15 cellular contexts compared by ENCODE assay signal in the genomic region with DNA sequence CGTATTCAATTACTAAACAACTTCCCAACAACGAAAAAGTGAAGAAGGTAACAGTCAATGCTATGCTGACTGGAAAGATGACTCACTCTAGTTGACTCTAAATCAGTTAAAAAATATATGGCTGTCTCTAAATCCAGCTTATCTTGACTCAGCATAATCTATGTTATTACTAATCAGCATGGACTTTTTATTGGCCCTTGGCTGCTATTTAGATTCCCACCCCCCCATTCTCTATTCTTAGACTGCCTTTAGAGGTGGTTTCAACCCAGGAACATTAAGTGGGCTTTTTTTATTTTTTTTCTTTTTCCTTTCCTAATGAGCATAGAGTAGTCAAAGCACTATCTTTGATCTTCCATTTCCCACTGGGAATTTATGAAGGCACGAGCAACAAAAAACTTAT. TPM values are rescaled to one million over a fixed set of nuclear protein-coding genes. Genes with fewer than 3 reads are reported as not detected.
A peak's percentile ranks its signal among the peaks of the same experiment; 100 is the strongest.
DNase-seq lines count a peak whose midpoint lies in the region; ATAC-seq, FAIRE-seq and TF ChIP-seq lines count a peak whose summit lies in the region.
"Had no signal": no experiment of that assay in that cellular context is flagged by ENCODE, and none has a peak within 500 bp of the region (broad histone marks: within the 10 kb centered on the region; RNA-seq: fewer than 3 reads in every experiment).

No MANE protein-coding gene starts in this region.

- no peaks in the 10 kb centered on the region for H3K9me3 Mint-ChIP-seq in H9
- H3K9me3 Mint-ChIP-seq: GM23338 had no signal

- no peak overlapping the region for H4K8ac ChIP-seq in H9 (replicated peaks; ENCODE audit: insufficient read length, low read depth, low read length)

- no peak overlapping the region for H3K14ac ChIP-seq in H9 (ENCODE audit: insufficient read depth, low read length)

- H3K27me3 ChIP-seq in small intestine (ENCODE audit: control insufficient read depth in 2 of 2, insufficient read depth in 2 of 2, low read length in 2 of 2), result peaks cover 0 to 14% of the 10 kb centered on the region in 2 donors
- peaks cover 2% of the 10 kb centered on the region; the same call in 1 of the 2 replicates for H3K27me3 ChIP-seq in H9 (ENCODE audit: insufficient read depth, low read length)
- peaks cover 0 to 36% (median 20%) of the 10 kb centered on the region in 3 donors for H3K27me3 ChIP-seq in stomach
- H3K27me3 ChIP-seq: ovary had no signal

- peaks cover 7% of the 10 kb centered on the region for H3K23me2 ChIP-seq in H9 (ENCODE audit: insufficient read length, low read depth, low read length, poor library complexity, severe bottlenecking)

- H3K27me3 Mint-ChIP-seq in H9 (ENCODE audit: low read depth), result peaks cover 23% of the 10 kb centered on the region

- H2AK5ac ChIP-seq in H9 (ENCODE audit: insufficient read length, low read length), result no peak overlapping the region

- peak; percentile 56 for ATAC-seq in esophagus mucosa
- ATAC-seq: activated CD8-positive, alpha-beta T cell treated with anti-CD3 and anti-CD28 coated beads, Interleukin-2, amount 10 ng/mL, durations not matched to agents 7 days and 5 days; GM23338 had no signal

- TF ChIP-seq CTCF in H9 (conservative IDR thresholded peaks at IDR 0.05), result no peak
- no peak for TF ChIP-seq CTCF in stomach (IDR thresholded peaks at IDR 0.05)

- intact Hi-C loops in stomach (cut with DNase I; ENCODE audit: low total_unique reads), result no loop called here

- H3K23ac ChIP-seq in H9 (ENCODE audit: insufficient read length, low read depth, low read length), result no peak overlapping the region

- no peak overlapping the region for H2BK15ac ChIP-seq in H9 (ENCODE audit: low read depth, low read length)

- H3K18ac ChIP-seq in H9 (ENCODE audit: insufficient read length, low read depth, low read length), result no peak overlapping the region

- no peaks in the 10 kb centered on the region for H3K79me1 ChIP-seq in H9 (ENCODE audit: insufficient read depth, low read depth, low read length, poor library complexity, severe bottlenecking)

- H3K36me3 ChIP-seq in small intestine (ENCODE audit: control insufficient read depth in 2 of 2, insufficient read depth in 2 of 2, low read length in 2 of 2) (no peaks in the 10 kb centered on the region), stomach (no peaks in the 10 kb centered on the region)
- H3K36me3 ChIP-seq: ovary had no signal

- H3K27ac Mint-ChIP-seq in H9, result no peak overlapping the region
- H3K27ac Mint-ChIP-seq: activated CD8-positive, alpha-beta T cell treated with anti-CD3 and anti-CD28 coated beads, Interleukin-2, amount 10 ng/mL, durations not matched to agents 7 days and 5 days; GM23338 had no signal

- no peak overlapping the region for H3K56ac ChIP-seq in H9 (ENCODE audit: insufficient read length, low read depth, low read length)

- TF ChIP-seq EP300 in stomach (IDR thresholded peaks at IDR 0.05), result no peak

- H3K9me3 ChIP-seq in small intestine (ENCODE audit: control insufficient read depth, low read depth) (no peaks in the 10 kb centered on the region), H9 (ENCODE audit: control insufficient read depth, low read depth, low read length) (no peaks in the 10 kb centered on the region), stomach (no peaks in the 10 kb centered on the region)
- H3K9me3 ChIP-seq: ovary had no signal

- no peak overlapping the region for H2BK20ac ChIP-seq in H9 (ENCODE audit: low read depth, low read length, poor library complexity, severe bottlenecking)

- H2BK12ac ChIP-seq in H9 (ENCODE audit: insufficient read length, low read depth, low read length), result no peak overlapping the region

- H3K9ac ChIP-seq in H9 (ENCODE audit: extremely low read depth, insufficient read length, low read length), result no peak overlapping the region

- TF ChIP-seq POLR2A in stomach (IDR thresholded peaks at IDR 0.05), result no peak

- H4K91ac ChIP-seq in H9 (ENCODE audit: insufficient read length, low read depth, low read length), result no peak overlapping the region

- no peak for FAIRE-seq in small intestine (lab: Jason Lieb, UNC)
- FAIRE-seq: endometrium had no signal

- H3K4me1 Mint-ChIP-seq in H9, result peaks cover 5 to 14% of the 10 kb centered on the region in 2 experiments

- no peak overlapping the region for H4K5ac ChIP-seq in H9 (ENCODE audit: insufficient read length, low read depth, low read length)

- H3K79me2 ChIP-seq in H9 (ENCODE audit: insufficient read depth, low read length), result no peaks in the 10 kb centered on the region; the same call in 1 of the 2 replicates

- no peak overlapping the region for H3K4me2 ChIP-seq in H9 (ENCODE audit: insufficient read depth, insufficient read length, low read length)

- H3K4me1 ChIP-seq in small intestine (ENCODE audit: control insufficient read depth in 2 of 2, insufficient read depth in 1 of 2, low read depth in 1 of 2, low read length in 1 of 2) (no peaks in the 10 kb centered on the region), H9 (ENCODE audit: insufficient read depth, low read length) (no peaks in the 10 kb centered on the region), stomach (peaks cover 12 to 18% (median 16%) of the 10 kb centered on the region in 4 donors)

- no peak overlapping the region for H2BK120ac ChIP-seq in H9 (ENCODE audit: low read depth, low read length, poor library complexity, severe bottlenecking)

- no peak overlapping the region for H2AFZ ChIP-seq in H9 (ENCODE audit: low read length)
- H2AFZ ChIP-seq: GM23338 had no signal

- H3K4me3 Mint-ChIP-seq in H9, result peak overlapping the region in 1 of 2 experiments; percentile 38; a peak in 2 of 5 replicates
- H3K4me3 Mint-ChIP-seq: activated CD8-positive, alpha-beta T cell treated with anti-CD3 and anti-CD28 coated beads, Interleukin-2, amount 10 ng/mL, durations not matched to agents 7 days and 5 days had no signal

- H3K27ac ChIP-seq in small intestine (ENCODE audit: low read depth in 1 of 2, low read length in 1 of 2) (no peak overlapping the region), H9 (ENCODE audit: insufficient read length, low read depth, low read length) (no peak overlapping the region), stomach (no peak overlapping the region)
- H3K27ac ChIP-seq: 22Rv1, ovary had no signal

- peaks cover 0 to 3% (median 0%) of the 10 kb centered on the region in 3 experiments; a peak in 2 of 7 replicates for H3K36me3 Mint-ChIP-seq in H9 (ENCODE audit: insufficient read depth in 1 of 3, low read depth in 3 of 3)

- H3K4ac ChIP-seq in H9 (ENCODE audit: low read depth, low read length), result no peak overlapping the region

- no peaks in the 10 kb centered on the region for H4K20me1 ChIP-seq in H9 (ENCODE audit: control insufficient read depth, insufficient read depth, insufficient read length)

- 12 to 31% (median 15%) methylated on average over 3 of the region's 3 CpGs for WGBS in small intestine, 3 donors
- WGBS in H9 (ENCODE audit: extremely low coverage, insufficient read length, low lambda C conversion rate), result no CpG with 5 or more reads among the region's 3 CpGs
- WGBS in stomach, 5 donors, result 38 to 55% (median 45%) methylated on average over 3 of the region's 3 CpGs

- DNase-seq in DMS 273 (lab: John Stamatoyannopoulos, UW; ENCODE audit: unreplicated experiment) (peak; percentile 44), DMS 273 treated with DMSO at 0.1 percent for 48 hours (lab: John Stamatoyannopoulos, UW) (no peak), RKO (ENCODE audit: low spot score) (peak; percentile 77), small intestine (peak; percentile 48), H9 (no peak), stomach (no peak)
- DNase-seq in stimulated activated CD4-positive, alpha-beta T cell treated with anti-CD3 and anti-CD28 coated beads, Interleukin-15, amount 100 ng/mL, for 24 hours, result no peak
- DNase-seq: activated CD8-positive, alpha-beta T cell treated with anti-CD3 and anti-CD28 coated beads, Interleukin-2, amount 10 ng/mL, durations not matched to agents 7 days and 5 days; GDM1; NCI-H446 treated with DMSO at 0.1 percent for 48 hours; ovary had no signal

- H3K4me3 ChIP-seq in small intestine (ENCODE audit: low read depth in 1 of 2, low read length in 2 of 2) (no peak overlapping the region), stomach (no peak overlapping the region)
- H3K4me3 ChIP-seq: ovary had no signal

- no peak overlapping the region for H2BK5ac ChIP-seq in H9 (ENCODE audit: insufficient read length, low read length)

- no peak overlapping the region for H3T11ph ChIP-seq in H9 (ENCODE audit: low read length)

RNA-seq across cellular contexts. Expression of a gene that starts 1.9 kb away (rescaled TPM):
- total RNA-seq in esophagus mucosa (0.36 TPM), H9 (2021) (6.8 and 9.2 TPM in 2 replicates), stomach (10 to 100 TPM in 2 of 5 donors, 1 to 10 TPM in 1, not detected in 2; 6.2 to 26.9 (median 19.6) TPM)
- polyA plus RNA-seq in small intestine (1 to 10 TPM in 2 of 3 donors, not detected in 1; 2.2 to 6.1 TPM), stomach (1 to 10 TPM in 1 of 3 donors, under 1 TPM in 2; 0.75 to 1.1 (median 0.78) TPM)
- total RNA-seq: activated CD8-positive, alpha-beta T cell treated with anti-CD3 and anti-CD28 coated beads, Interleukin-2, amount 10 ng/mL, durations not matched to agents 7 days and 5 days had no signal

Comparison
In these comparisons a context has a peak if more than half of its experiments do, and no peak if none do; other contexts are left out.
1. DNase-seq: peak in DMS 273 (single experiment), RKO (single experiment) and small intestine (single experiment); none in DMS 273 treated with DMSO at 0.1 percent for 48 hours (single experiment), H9 (single experiment), stimulated activated CD4-positive, alpha-beta T cell treated with anti-CD3 and anti-CD28 coated beads, Interleukin-15, amount 100 ng/mL, for 24 hours (single experiment) and stomach (single experiment).